In the genomic region with DNA sequence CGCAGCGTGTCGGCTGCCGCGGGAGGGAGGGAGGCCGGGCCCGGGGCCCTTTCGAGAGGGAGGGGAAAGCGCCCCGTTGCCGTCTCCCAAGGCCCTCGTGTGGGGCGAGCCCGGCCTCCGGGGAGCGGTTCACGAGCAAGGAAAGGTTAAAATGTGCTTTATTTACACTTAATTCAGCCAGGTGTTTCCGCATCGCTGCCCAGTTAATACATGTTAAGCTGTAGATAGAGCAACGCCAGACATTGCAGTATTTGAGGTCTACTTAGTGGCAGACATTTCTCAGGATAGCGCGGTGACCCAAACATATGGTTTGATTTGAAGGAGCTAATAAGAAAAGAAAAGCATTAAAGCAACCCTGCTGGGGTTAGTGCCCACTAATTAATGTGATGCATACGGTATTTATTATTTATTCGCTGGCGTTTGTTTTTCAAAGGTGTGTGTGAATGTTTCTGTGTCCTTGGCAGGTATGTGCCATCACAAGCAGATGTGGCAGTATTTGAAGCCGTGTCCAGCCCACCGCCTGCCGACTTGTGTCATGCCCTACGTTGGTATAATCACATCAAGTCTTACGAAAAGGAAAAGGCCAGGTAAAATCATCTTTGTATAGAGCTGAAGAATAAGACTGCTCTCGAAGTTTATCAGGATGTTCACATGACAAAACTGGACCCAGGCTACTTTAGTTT, we compare ENCODE assay signal across 8 cellular contexts. TPM values are rescaled to one million over a fixed set of nuclear protein-coding genes. Genes with fewer than 3 reads are reported as not detected.
DNase-seq lines count a peak whose midpoint lies in the region; ATAC-seq and TF ChIP-seq lines count a peak whose summit lies in the region.

No MANE protein-coding gene starts in this region.

- H3K27ac ChIP-seq in sigmoid colon = peak overlapping the region; percentile 90 to 97 (median 96)

- H3K9me3 ChIP-seq in sigmoid colon = no peaks in the 10 kb centered on the region

- H3K36me3 ChIP-seq in sigmoid colon = peaks cover 0 to 33% (median 21%) of the 10 kb centered on the region in 4 donors

- no peak for TF ChIP-seq CTCF in sigmoid colon (IDR thresholded peaks at IDR 0.05)

- no peak for TF ChIP-seq POLR2A in sigmoid colon (IDR thresholded peaks at IDR 0.05)

- intact Hi-C loops in left cardiac atrium (cut with DNase I) (loop anchor here in 1 of 2 donors (5.0 to 10.0 kb wide), 2 partner anchors 117 to 285 kb away; partner anchors contain the start of gene ADAM23), sigmoid colon (cut with DNase I) (loop anchor here (2.0 kb wide), 1 partner anchor 113 kb away; no protein-coding TSS in a partner anchor)

- DNase-seq in NCI-H2171 (lab: John Stamatoyannopoulos, UW) = peak; percentile 82
- no peak for DNase-seq in NCI-H2171 treated with DMSO at 0.1 percent for 48 hours (lab: John Stamatoyannopoulos, UW)
- no peak for DNase-seq in Jurkat, Clone E6-1 (ENCODE audit: low read depth, low spot score)
- DNase-seq in activated T-helper 9 cell treated with anti-CD3 and anti-CD28 coated beads, Interleukin-2, amount 50 U/mL, for 16 hours (ENCODE audit: low read depth) = peak; percentile 65
- DNase-seq in left cardiac atrium = no peak
- DNase-seq in sigmoid colon = no peak
- DNase-seq in NCI-H187 treated with DMSO at 0.1 percent for 48 hours (lab: John Stamatoyannopoulos, UW) = no peak

- H3K4me3 ChIP-seq in Jurkat, Clone E6-1 (ENCODE audit: low read length) = peak overlapping the region; percentile 100
- H3K4me3 ChIP-seq in sigmoid colon = peak overlapping the region; percentile 75 to 94 (median 92)

- no peaks in the 10 kb centered on the region for H3K27me3 ChIP-seq in sigmoid colon

- peaks cover 0 to 33% (median 32%) of the 10 kb centered on the region in 4 donors for H3K4me1 ChIP-seq in sigmoid colon

- ATAC-seq in GM21737 (IDR thresholded peaks at IDR 0.05; ENCODE audit: unreplicated experiment) (peak; percentile 47), left cardiac atrium (peak; percentile 56 to 76)

- TF ChIP-seq EP300 in sigmoid colon (IDR thresholded peaks at IDR 0.05) = no peak

- 2 to 5% methylated on average over 31 of the region's 31 CpGs for WGBS in sigmoid colon, 2 donors

RNA-seq across cellular contexts. Expression of gene EEF1B2, which starts 0.6 kb away (rescaled TPM):
- polyA plus RNA-seq in Jurkat, Clone E6-1 (2012; ENCODE audit: insufficient read depth, insufficient read length) = 1,512 TPM
- total RNA-seq in left cardiac atrium = 100 to 1,000 TPM; 308 to 357 TPM
- total RNA-seq in sigmoid colon = 100 to 1,000 TPM; 227 to 680 (median 448) TPM
- polyA plus RNA-seq in sigmoid colon = 1,000 to 10,000 TPM in 1 of 3 donors, 100 to 1,000 TPM in 2; 646 to 1,024 (median 948) TPM

RNA-seq across cellular contexts. Expression of gene NDUFS1, which starts 1.0 kb away (rescaled TPM):
- 86.5 TPM for polyA plus RNA-seq in Jurkat, Clone E6-1 (2012; ENCODE audit: insufficient read depth, insufficient read length)
- 100 to 1,000 TPM; 236 to 289 TPM for total RNA-seq in left cardiac atrium
- 100 to 1,000 TPM in 2 of 4 donors, 10 to 100 TPM in 2; 69.5 to 109 (median 97.1) TPM for total RNA-seq in sigmoid colon
- 10 to 100 TPM; 46.6 to 66.6 (median 48.6) TPM for polyA plus RNA-seq in sigmoid colon

Comparison
In these comparisons a context has a peak if more than half of its experiments do, and no peak if none do; other contexts are left out.
1. DNase-seq: peak in NCI-H2171 (single experiment) and activated T-helper 9 cell treated with anti-CD3 and anti-CD28 coated beads, Interleukin-2, amount 50 U/mL, for 16 hours (single experiment); none in NCI-H2171 treated with DMSO at 0.1 percent for 48 hours (single experiment), Jurkat, Clone E6-1 (single experiment), left cardiac atrium (single experiment), sigmoid colon (single experiment) and NCI-H187 treated with DMSO at 0.1 percent for 48 hours (single experiment).